In genomic region chr20:62138912-62139311, GRCh38 we compare ENCODE assay signal across 30 cellular contexts. TPM values are rescaled to one million over a fixed set of nuclear protein-coding genes. Genes with fewer than 3 reads are reported as not detected.
DNase-seq lines count a peak whose midpoint lies in the region; ATAC-seq, FAIRE-seq and TF ChIP-seq lines count a peak whose summit lies in the region.
"Had no signal": no experiment of that assay in that cellular context is flagged by ENCODE, and none has a peak within 500 bp of the region (broad histone marks: within the 10 kb centered on the region; RNA-seq: fewer than 3 reads in every experiment).

No MANE protein-coding gene starts in this region.

- peaks cover 58% of the 10 kb centered on the region for H4K20me1 ChIP-seq in GM23338 (replicated peaks; ENCODE audit: insufficient read depth)

- no peak overlapping the region for H3K4me3 ChIP-seq in GM23338
- H3K4me3 ChIP-seq: K562, Peyer's patch, thyroid gland, vagina had no signal

- POLR2A ChIA-PET in activated CD8-positive, alpha-beta T cell treated with anti-CD3 and anti-CD28 coated beads for 36 hours (lab: Charles Lee) = interaction anchor here (1.1 to 2.6 kb wide), 3 partner anchors 9 to 99 kb away, joined by 3 to 11 read pairs (median 5); no protein-coding TSS in a partner anchor
- POLR2A ChIA-PET in activated CD8-positive, alpha-beta T cell treated with anti-CD3 and anti-CD28 coated beads, Interleukin-2, amount 10 ng/mL, durations not matched to agents 7 days and 5 days (lab: Charles Lee) = interaction anchor here (0.6 kb wide), 1 partner anchor 938 kb away, joined by 3 read pairs; no protein-coding TSS in a partner anchor

- CTCF ChIA-PET in activated CD8-positive, alpha-beta T cell treated with anti-CD3 and anti-CD28 coated beads for 36 hours (lab: Charles Lee) = interaction anchor here (2.9 kb wide), 1 partner anchor 128 kb away, joined by 19 read pairs; no protein-coding TSS in a partner anchor
- CTCF ChIA-PET in activated CD8-positive, alpha-beta T cell treated with anti-CD3 and anti-CD28 coated beads, Interleukin-2, amount 10 ng/mL, durations not matched to agents 7 days and 5 days (lab: Charles Lee) = no interaction called here

- H3K36me3 ChIP-seq in GM23338 (ENCODE audit: insufficient read depth) = peaks cover 55% of the 10 kb centered on the region

- H3K4me1 ChIP-seq in GM23338 (ENCODE audit: insufficient read depth) = no peaks in the 10 kb centered on the region; the same call in 1 of the 2 replicates

- no peak for FAIRE-seq in GM12892 (lab: Jason Lieb, UNC)
- FAIRE-seq: bronchial epithelial cell, frontal cortex, H54, K562 had no signal

- H3K36me3 Mint-ChIP-seq in activated CD8-positive, alpha-beta T cell treated with anti-CD3 and anti-CD28 coated beads for 36 hours (ENCODE audit: low read depth) = peaks cover 61% of the 10 kb centered on the region
- peaks cover 72% of the 10 kb centered on the region for H3K36me3 Mint-ChIP-seq in activated CD8-positive, alpha-beta T cell treated with anti-CD3 and anti-CD28 coated beads, Interleukin-2, amount 10 ng/mL, durations not matched to agents 7 days and 5 days (ENCODE audit: low read depth)
- H3K36me3 Mint-ChIP-seq in GM23338 (ENCODE audit: low read depth) = peaks cover 81% of the 10 kb centered on the region
- peaks cover 63% of the 10 kb centered on the region for H3K36me3 Mint-ChIP-seq in activated naive CD8-positive, alpha-beta T cell treated with anti-CD3 and anti-CD28 coated beads, Interleukin-2, amount 50 U/mL, for 24 hours (ENCODE audit: low read depth)
- peaks cover 25% of the 10 kb centered on the region for H3K36me3 Mint-ChIP-seq in progenitor cell of endocrine pancreas (ENCODE audit: insufficient read depth)

- peak overlapping the region; percentile 55 for H3K27ac Mint-ChIP-seq in activated CD8-positive, alpha-beta T cell treated with anti-CD3 and anti-CD28 coated beads for 36 hours
- H3K27ac Mint-ChIP-seq in activated CD8-positive, alpha-beta T cell treated with anti-CD3 and anti-CD28 coated beads, Interleukin-2, amount 10 ng/mL, durations not matched to agents 7 days and 5 days = no peak overlapping the region
- H3K27ac Mint-ChIP-seq in GM23338 (no peak overlapping the region), progenitor cell of endocrine pancreas (peak overlapping the region; percentile 59)
- peak overlapping the region; percentile 67 for H3K27ac Mint-ChIP-seq in activated naive CD8-positive, alpha-beta T cell treated with anti-CD3 and anti-CD28 coated beads, Interleukin-2, amount 50 U/mL, for 24 hours

- no peak overlapping the region for H3K4me2 ChIP-seq in GM23338

- no peaks in the 10 kb centered on the region for H3K27me3 ChIP-seq in GM23338 (ENCODE audit: insufficient read depth)
- H3K27me3 ChIP-seq: Peyer's patch, thyroid gland, vagina had no signal

- ATAC-seq in activated CD8-positive, alpha-beta T cell treated with anti-CD3 and anti-CD28 coated beads for 36 hours = no peak
- no peak for ATAC-seq in activated CD8-positive, alpha-beta T cell treated with anti-CD3 and anti-CD28 coated beads, Interleukin-2, amount 10 ng/mL, durations not matched to agents 7 days and 5 days
- ATAC-seq in GM23338 = no peak
- no peak for ATAC-seq in activated naive CD8-positive, alpha-beta T cell treated with anti-CD3 and anti-CD28 coated beads, Interleukin-2, amount 50 U/mL, for 24 hours
- ATAC-seq: activated CD4-positive, CD25-positive, alpha-beta regulatory T cell treated with anti-CD3 and anti-CD28 coated beads, Interleukin-2, amount 50 U/mL, for 24 hours; K562; left cardiac atrium had no signal

- intact Hi-C loops in activated CD8-positive, alpha-beta T cell treated with anti-CD3 and anti-CD28 coated beads for 36 hours (cut with micrococcal nuclease) = no loop called here
- intact Hi-C loops in posterior vena cava (cut with DNase I) = loop anchor here in 1 of 2 donors (5.0 kb wide), 1 partner anchor 127 kb away; no protein-coding TSS in a partner anchor

- no peak for DNase-seq in activated CD8-positive, alpha-beta T cell treated with anti-CD3 and anti-CD28 coated beads for 36 hours
- DNase-seq in activated CD8-positive, alpha-beta T cell treated with anti-CD3 and anti-CD28 coated beads, Interleukin-2, amount 10 ng/mL, durations not matched to agents 7 days and 5 days = no peak
- DNase-seq in GM23338 (ENCODE audit: low spot score) = no peak
- no peak for DNase-seq in activated naive CD8-positive, alpha-beta T cell treated with anti-CD3 and anti-CD28 coated beads, Interleukin-2, amount 50 U/mL, for 24 hours
- DNase-seq in progenitor cell of endocrine pancreas (ENCODE audit: low spot score, unreplicated experiment) = no peak
- no peak for DNase-seq in HK-2 (ENCODE audit: unreplicated experiment)
- no peak for DNase-seq in GM12892 (ENCODE audit: insufficient read length)
- no peak for DNase-seq in posterior vena cava (ENCODE audit: low spot score)
- DNase-seq: activated CD8-positive, alpha-beta memory T cell treated with anti-CD3 and anti-CD28 coated beads for 24 hours; activated gamma-delta T cell treated with Interleukin-2 at 50 U/mL for 16 hours; activated T-cell treated with anti-CD3 and anti-CD28 coated beads, Interleukin-2, amount 50 U/mL, for 1 hour; amniotic stem cell; cortex of kidney; DMS 273 treated with DMSO at 0.1 percent for 48 hours; hippocampal formation; left cardiac atrium; mammary epithelial cell; NCI-H1105 treated with DMSO at 0.1 percent for 48 hours; NCI-H2029 treated with DMSO at 0.1 percent for 48 hours; NCI-H2227 treated with DMSO at 0.1 percent for 48 hours; NCI-H526 treated with DMSO at 0.1 percent for 48 hours; Peyer's patch; stimulated activated naive CD4-positive, alpha-beta T cell treated with Interleukin-2 at 50 U/mL for 16 hours; thyroid gland had no signal

- no peak overlapping the region for H2AFZ ChIP-seq in GM23338

- H3K27ac ChIP-seq in GM23338 (ENCODE audit: low read depth) = peak overlapping the region; percentile 59; the same call in 1 of the 2 replicates
- H3K27ac ChIP-seq: Peyer's patch, thyroid gland, vagina had no signal

- H3K4me1 Mint-ChIP-seq in activated CD8-positive, alpha-beta T cell treated with anti-CD3 and anti-CD28 coated beads for 36 hours (ENCODE audit: low read depth) = peaks cover 39% of the 10 kb centered on the region
- peaks cover 35% of the 10 kb centered on the region for H3K4me1 Mint-ChIP-seq in activated CD8-positive, alpha-beta T cell treated with anti-CD3 and anti-CD28 coated beads, Interleukin-2, amount 10 ng/mL, durations not matched to agents 7 days and 5 days (ENCODE audit: low read depth)
- peaks cover 13% of the 10 kb centered on the region; the same call in 2 of the 3 replicates for H3K4me1 Mint-ChIP-seq in GM23338
- peaks cover 32% of the 10 kb centered on the region for H3K4me1 Mint-ChIP-seq in activated naive CD8-positive, alpha-beta T cell treated with anti-CD3 and anti-CD28 coated beads, Interleukin-2, amount 50 U/mL, for 24 hours
- peaks cover 17% of the 10 kb centered on the region for H3K4me1 Mint-ChIP-seq in progenitor cell of endocrine pancreas (ENCODE audit: low read depth)

- no peaks in the 10 kb centered on the region for H3K9me3 Mint-ChIP-seq in activated CD8-positive, alpha-beta T cell treated with anti-CD3 and anti-CD28 coated beads for 36 hours
- H3K9me3 Mint-ChIP-seq in activated CD8-positive, alpha-beta T cell treated with anti-CD3 and anti-CD28 coated beads, Interleukin-2, amount 10 ng/mL, durations not matched to agents 7 days and 5 days (ENCODE audit: insufficient read depth) = no peaks in the 10 kb centered on the region
- no peaks in the 10 kb centered on the region for H3K9me3 Mint-ChIP-seq in GM23338
- H3K9me3 Mint-ChIP-seq in activated naive CD8-positive, alpha-beta T cell treated with anti-CD3 and anti-CD28 coated beads, Interleukin-2, amount 50 U/mL, for 24 hours = no peaks in the 10 kb centered on the region
- no peaks in the 10 kb centered on the region for H3K9me3 Mint-ChIP-seq in progenitor cell of endocrine pancreas (ENCODE audit: low read depth)

- no peak for TF ChIP-seq CTCF in activated CD8-positive, alpha-beta T cell treated with anti-CD3 and anti-CD28 coated beads for 36 hours (IDR thresholded peaks at IDR 0.05)
- TF ChIP-seq CTCF in GM23338 (conservative IDR thresholded peaks at IDR 0.05; ENCODE audit: low read depth in 2 of 2) = no peak
- no peak for TF ChIP-seq CTCF in progenitor cell of endocrine pancreas (IDR thresholded peaks at IDR 0.05; ENCODE audit: unreplicated experiment)

- no peaks in the 10 kb centered on the region for H3K27me3 Mint-ChIP-seq in activated CD8-positive, alpha-beta T cell treated with anti-CD3 and anti-CD28 coated beads for 36 hours
- no peaks in the 10 kb centered on the region for H3K27me3 Mint-ChIP-seq in activated CD8-positive, alpha-beta T cell treated with anti-CD3 and anti-CD28 coated beads, Interleukin-2, amount 10 ng/mL, durations not matched to agents 7 days and 5 days (ENCODE audit: low read depth)
- H3K27me3 Mint-ChIP-seq in GM23338 (ENCODE audit: insufficient read depth, low read depth, poor library complexity) (peaks cover 17% of the 10 kb centered on the region), progenitor cell of endocrine pancreas (no peaks in the 10 kb centered on the region)
- H3K27me3 Mint-ChIP-seq in activated naive CD8-positive, alpha-beta T cell treated with anti-CD3 and anti-CD28 coated beads, Interleukin-2, amount 50 U/mL, for 24 hours = no peaks in the 10 kb centered on the region

- H3F3A ChIP-seq in GM23338 (replicated peaks; ENCODE audit: low read depth) = peaks cover 35% of the 10 kb centered on the region

- peaks cover 42% of the 10 kb centered on the region for H3K79me2 ChIP-seq in GM23338 (replicated peaks; ENCODE audit: insufficient read depth)

- H3K4me3 Mint-ChIP-seq in activated CD8-positive, alpha-beta T cell treated with anti-CD3 and anti-CD28 coated beads for 36 hours = no peak overlapping the region
- H3K4me3 Mint-ChIP-seq in activated CD8-positive, alpha-beta T cell treated with anti-CD3 and anti-CD28 coated beads, Interleukin-2, amount 10 ng/mL, durations not matched to agents 7 days and 5 days = no peak overlapping the region
- H3K4me3 Mint-ChIP-seq in GM23338 = no peak overlapping the region; the same call in 2 of the 3 replicates
- H3K4me3 Mint-ChIP-seq in activated naive CD8-positive, alpha-beta T cell treated with anti-CD3 and anti-CD28 coated beads, Interleukin-2, amount 50 U/mL, for 24 hours = no peak overlapping the region
- H3K4me3 Mint-ChIP-seq in progenitor cell of endocrine pancreas (ENCODE audit: low read depth) = no peak overlapping the region

- TF ChIP-seq POLR2A in GM12892 (IDR thresholded peaks at IDR 0.05; ENCODE audit: low read depth, low read length) = no peak

- H3K9me2 ChIP-seq in GM23338 (ENCODE audit: insufficient read depth) = no peaks in the 10 kb centered on the region

RNA-seq across cellular contexts. Expression of gene PSMA7, which starts 4.3 kb away (rescaled TPM):
- total RNA-seq in activated CD8-positive, alpha-beta T cell treated with anti-CD3 and anti-CD28 coated beads for 36 hours = 100 to 1,000 TPM; 286 to 289 TPM
- total RNA-seq in activated CD8-positive, alpha-beta T cell treated with anti-CD3 and anti-CD28 coated beads, Interleukin-2, amount 10 ng/mL, durations not matched to agents 7 days and 5 days = 100 to 1,000 TPM; 333 to 352 TPM
- total RNA-seq in GM23338 (2014; rRNA removed; shearing (Covaris generic)) = 357 and 427 TPM in 2 replicates
- polyA plus RNA-seq in GM23338 (2016; fragmentation: Nextera tagmentation; extraction: Ambion mirVana) = 610 and 628 TPM in 2 replicates
- total RNA-seq in progenitor cell of endocrine pancreas (221 and 234 TPM in 2 replicates), posterior vena cava (100 to 1,000 TPM; 179 to 194 TPM)
- polyA plus RNA-seq in GM12892 (2012; ENCODE audit: missing spikeins) = 261 TPM

RNA-seq across cellular contexts. Expression of gene SS18L1, which starts 4.7 kb away (rescaled TPM):
- 10 to 100 TPM; 15.3 to 16.1 TPM for total RNA-seq in activated CD8-positive, alpha-beta T cell treated with anti-CD3 and anti-CD28 coated beads for 36 hours
- 10 to 100 TPM; 15.9 to 17.9 TPM for total RNA-seq in activated CD8-positive, alpha-beta T cell treated with anti-CD3 and anti-CD28 coated beads, Interleukin-2, amount 10 ng/mL, durations not matched to agents 7 days and 5 days
- total RNA-seq in GM23338 (2014; rRNA removed; shearing (Covaris generic)) = 24.6 and 32.6 TPM in 2 replicates
- 6.5 and 7.3 TPM in 2 replicates for polyA plus RNA-seq in GM23338 (2016; fragmentation: Nextera tagmentation; extraction: Ambion mirVana)
- total RNA-seq in progenitor cell of endocrine pancreas (29.8 and 32.0 TPM in 2 replicates), posterior vena cava (10 to 100 TPM in 1 of 2 donors, 1 to 10 TPM in 1; 9.7 to 10.3 TPM)
- polyA plus RNA-seq in GM12892 (2012; ENCODE audit: missing spikeins) = 8.2 TPM

RNA-seq across cellular contexts. Expression of gene LSM14B, which starts 16.6 kb away (rescaled TPM):
- 10 to 100 TPM; 33.5 to 35.6 TPM for total RNA-seq in activated CD8-positive, alpha-beta T cell treated with anti-CD3 and anti-CD28 coated beads for 36 hours
- 10 to 100 TPM; 42.4 to 42.8 TPM for total RNA-seq in activated CD8-positive, alpha-beta T cell treated with anti-CD3 and anti-CD28 coated beads, Interleukin-2, amount 10 ng/mL, durations not matched to agents 7 days and 5 days
- total RNA-seq in GM23338 (2014; rRNA removed; shearing (Covaris generic)) = 46.3 and 55.7 TPM in 2 replicates
- 9.6 and 12.1 TPM in 2 replicates for polyA plus RNA-seq in GM23338 (2016; fragmentation: Nextera tagmentation; extraction: Ambion mirVana)
- 81.1 and 84.3 TPM in 2 replicates for total RNA-seq in progenitor cell of endocrine pancreas
- 29.3 TPM for polyA plus RNA-seq in GM12892 (2012; ENCODE audit: missing spikeins)
- total RNA-seq in posterior vena cava = 10 to 100 TPM; 24.4 to 26.3 TPM

RNA-seq across cellular contexts. Expression of gene MTG2, which starts 43.9 kb away (rescaled TPM):
- 10 to 100 TPM; 36.5 to 40.5 TPM for total RNA-seq in activated CD8-positive, alpha-beta T cell treated with anti-CD3 and anti-CD28 coated beads for 36 hours
- total RNA-seq in activated CD8-positive, alpha-beta T cell treated with anti-CD3 and anti-CD28 coated beads, Interleukin-2, amount 10 ng/mL, durations not matched to agents 7 days and 5 days = 10 to 100 TPM; 31.7 to 34.4 TPM
- total RNA-seq in GM23338 (2014; rRNA removed; shearing (Covaris generic)) = 11.3 and 13.6 TPM in 2 replicates
- 11.7 and 15.4 TPM in 2 replicates for polyA plus RNA-seq in GM23338 (2016; fragmentation: Nextera tagmentation; extraction: Ambion mirVana)
- total RNA-seq in progenitor cell of endocrine pancreas (30.4 and 31.6 TPM in 2 replicates), posterior vena cava (10 to 100 TPM; 19.8 to 23.8 TPM)
- polyA plus RNA-seq in GM12892 (2012; ENCODE audit: missing spikeins) = 18.0 TPM

Comparison
In these comparisons a context has a peak if more than half of its experiments do, and no peak if none do; other contexts are left out.
1. H3K27ac Mint-ChIP-seq: peak in activated CD8-positive, alpha-beta T cell treated with anti-CD3 and anti-CD28 coated beads for 36 hours (single experiment), activated naive CD8-positive, alpha-beta T cell treated with anti-CD3 and anti-CD28 coated beads, Interleukin-2, amount 50 U/mL, for 24 hours (single experiment) and progenitor cell of endocrine pancreas (single experiment); none in activated CD8-positive, alpha-beta T cell treated with anti-CD3 and anti-CD28 coated beads, Interleukin-2, amount 10 ng/mL, durations not matched to agents 7 days and 5 days (single experiment) and GM23338 (single experiment).